ENCODE assay signal across 8 cellular contexts in genomic region chr1:47178665-47179022, GRCh38. TPM values are rescaled to one million over a fixed set of nuclear protein-coding genes. Genes with fewer than 3 reads are reported as not detected.
A peak's percentile ranks its signal among the peaks of the same experiment; 100 is the strongest.
DNase-seq lines count a peak whose midpoint lies in the region; ATAC-seq, FAIRE-seq and TF ChIP-seq lines count a peak whose summit lies in the region.

No MANE protein-coding gene starts in this region.

- H3K36me3 ChIP-seq in PC-3 (ENCODE audit: low read depth, low read length) (no peaks in the 10 kb centered on the region), endothelial cell of umbilical vein (ENCODE audit: control insufficient read depth in 2 of 2, extremely low read depth in 1 of 2, insufficient read depth in 2 of 2, low read length in 2 of 2) (no peaks in the 10 kb centered on the region), prostate gland (no peaks in the 10 kb centered on the region)

- POLR2A ChIA-PET in PC-3 (lab: Charles Lee; ENCODE audit: unreplicated experiment): interaction anchor here (0.6 kb wide), 1 partner anchor 534 kb away, joined by 3 read pairs; no protein-coding TSS in a partner anchor
- POLR2A ChIA-PET in endothelial cell of umbilical vein (lab: Charles Lee): interaction anchor here (0.8 to 1.6 kb wide), 3 partner anchors 136 to 155 kb away, joined by 3 to 7 read pairs (median 4); partner anchors contain the start of genes CMPK1 and STIL

- peak overlapping the region; percentile 5; the same call in 1 of the 2 replicates for H3K9ac ChIP-seq in PC-3 (ENCODE audit: low read length)
- no peak overlapping the region for H3K9ac ChIP-seq in endothelial cell of umbilical vein (replicated peaks; ENCODE audit: extremely low read depth, insufficient read depth, low read length)

- H4K20me1 ChIP-seq in PC-3 (ENCODE audit: low read length): no peaks in the 10 kb centered on the region
- no peaks in the 10 kb centered on the region for H4K20me1 ChIP-seq in endothelial cell of umbilical vein (replicated peaks; ENCODE audit: control insufficient read depth, extremely low read depth, insufficient read depth, low read length)

- WGBS in prostate gland: 66% methylated on average over 8 of the region's 8 CpGs

- dilution Hi-C loops in endothelial cell of umbilical vein (cut with MboI; ENCODE audit: extremely low pct_ligation_motif_present, low sequenced_read_pairs): no loop called here

- no peaks in the 10 kb centered on the region for H3K9me1 ChIP-seq in endothelial cell of umbilical vein (replicated peaks; ENCODE audit: control insufficient read depth, extremely low read depth, insufficient read depth, low read length)

- H3K9me3 ChIP-seq in PC-3 (ENCODE audit: low read length) (no peaks in the 10 kb centered on the region), endothelial cell of umbilical vein (replicated peaks; ENCODE audit: control insufficient read depth, insufficient read depth, low read length) (no peaks in the 10 kb centered on the region), prostate gland (no peaks in the 10 kb centered on the region)

- no peak for TF ChIP-seq CTCF in GM12875 (IDR thresholded peaks at IDR 0.05; ENCODE audit: borderline replicate concordance, insufficient read depth, low read depth, low read length)
- TF ChIP-seq CTCF in PC-3 (conservative IDR thresholded peaks at IDR 0.05; ENCODE audit: low read depth, low read length): no peak
- TF ChIP-seq CTCF in endothelial cell of umbilical vein (IDR thresholded peaks at IDR 0.05; ENCODE audit: extremely low read depth in 1 of 2, insufficient read depth in 1 of 2, low read depth in 1 of 2, low read length in 2 of 2): no peak
- TF ChIP-seq CTCF in osteocyte (IDR thresholded peaks at IDR 0.05): no peak
- TF ChIP-seq CTCF in prostate gland (IDR thresholded peaks at IDR 0.05): no peak

- no peaks in the 10 kb centered on the region for H3K79me2 ChIP-seq in PC-3 (ENCODE audit: low read length)
- H3K79me2 ChIP-seq in endothelial cell of umbilical vein (ENCODE audit: control insufficient read depth, insufficient read depth, low read length): no peaks in the 10 kb centered on the region

- H2AFZ ChIP-seq in PC-3 (ENCODE audit: low read length): peak overlapping the region; percentile 98
- H2AFZ ChIP-seq in endothelial cell of umbilical vein (ENCODE audit: low read depth, low read length): peak overlapping the region; percentile 12

- H3K27me3 ChIP-seq in PC-3 (ENCODE audit: low read length) (no peaks in the 10 kb centered on the region), endothelial cell of umbilical vein (ENCODE audit: control insufficient read depth in 2 of 2, insufficient read depth in 2 of 2, low read length in 2 of 2) (no peaks in the 10 kb centered on the region), prostate gland (replicated peaks; ENCODE audit: insufficient read depth) (no peaks in the 10 kb centered on the region)

- intact Hi-C loops in PC-3 (cut with micrococcal nuclease) (loop anchor here (1.0 to 10.0 kb wide), 7 partner anchors 71 to 546 kb away; partner anchors contain the start of gene STIL), endothelial cell of umbilical vein (cut with micrococcal nuclease) (loop anchor here (1.0 to 5.0 kb wide), 9 partner anchors 12 to 532 kb away; partner anchors contain the start of genes PDZK1IP1 and STIL), prostate gland (cut with DNase I) (no loop called here)

- peaks cover 14% of the 10 kb centered on the region for H3K4me1 Mint-ChIP-seq in osteocyte (ENCODE audit: unreplicated experiment)

- ATAC-seq in PC-3 (no peak), GM21619 (IDR thresholded peaks at IDR 0.05; ENCODE audit: unreplicated experiment) (no peak)

- no peaks in the 10 kb centered on the region for H3K9me3 Mint-ChIP-seq in osteocyte (ENCODE audit: unreplicated experiment)

- no peaks in the 10 kb centered on the region for H3K9me2 ChIP-seq in PC-3 (replicated peaks; ENCODE audit: low read length)

- no peak for TF ChIP-seq POLR2A in endothelial cell of umbilical vein (IDR thresholded peaks at IDR 0.05; ENCODE audit: low read depth, low read length)
- TF ChIP-seq POLR2A in prostate gland (IDR thresholded peaks at IDR 0.05): no peak
- no peak for TF ChIP-seq POLR2A in GM12892 (IDR thresholded peaks at IDR 0.05; ENCODE audit: low read depth, low read length)

- no peaks in the 10 kb centered on the region for H3K36me3 Mint-ChIP-seq in osteocyte (ENCODE audit: unreplicated experiment)

- peak overlapping the region; percentile 76 for H3K4me3 Mint-ChIP-seq in osteocyte (ENCODE audit: unreplicated experiment)

- DNase-seq in PC-3: no peak
- no peak for DNase-seq in endothelial cell of umbilical vein (ENCODE audit: low read depth, low spot score)
- DNase-seq in osteocyte (ENCODE audit: extremely low spot score, unreplicated experiment): peak; percentile 68
- no peak for DNase-seq in prostate gland (ENCODE audit: low spot score)
- DNase-seq in GM12892 (ENCODE audit: insufficient read length): no peak
- no peak for DNase-seq in NCI-H2029 (lab: John Stamatoyannopoulos, UW)

- peak overlapping the region; percentile 81 for H3K27ac Mint-ChIP-seq in osteocyte (ENCODE audit: unreplicated experiment)

- FAIRE-seq in endothelial cell of umbilical vein (lab: Jason Lieb, UNC) (no peak), GM12892 (lab: Jason Lieb, UNC) (no peak)

- peaks cover 5% of the 10 kb centered on the region for H3K27me3 Mint-ChIP-seq in osteocyte (ENCODE audit: unreplicated experiment)

- CTCF ChIA-PET in PC-3 (lab: Charles Lee): interaction anchor here (0.5 to 1.9 kb wide), 11 partner anchors 11 to 1025 kb away, joined by 3 to 19 read pairs (median 4); partner anchors contain the start of genes FOXD2 and PDZK1IP1
- CTCF ChIA-PET in endothelial cell of umbilical vein (lab: Charles Lee): interaction anchor here (0.6 to 8.1 kb wide), 71 partner anchors 10 to 819 kb away, joined by 3 to 223 read pairs (median 5); partner anchors contain the start of genes CMPK1, CYP4X1, EFCAB14 and FOXD2

- H3K4me1 ChIP-seq in PC-3 (ENCODE audit: insufficient read depth, low read length): peaks cover 11% of the 10 kb centered on the region
- H3K4me1 ChIP-seq in endothelial cell of umbilical vein (ENCODE audit: control insufficient read depth, extremely low read depth, insufficient read depth, low read length): peaks cover 19% of the 10 kb centered on the region
- H3K4me1 ChIP-seq in prostate gland (replicated peaks): no peaks in the 10 kb centered on the region

- peak overlapping the region; percentile 100 for H3K4me2 ChIP-seq in PC-3 (ENCODE audit: low read length)
- H3K4me2 ChIP-seq in endothelial cell of umbilical vein (ENCODE audit: insufficient read depth, low read length): no peak overlapping the region

- BruUV-seq in PC-3 (replicated peaks; lab: Mats Ljungman, UMichigan): TSS peak; percentile 31
- BruUV-seq in endothelial cell of umbilical vein (replicated peaks; lab: Mats Ljungman, UMichigan): no TSS peak

- H3F3A ChIP-seq in PC-3 (ENCODE audit: low read length, unreplicated experiment): no peaks in the 10 kb centered on the region

- H3K4me3 ChIP-seq in GM12875 (ENCODE audit: low read depth, low read length): peak overlapping the region; percentile 38
- peak overlapping the region; percentile 78; the same call in 1 of the 2 replicates for H3K4me3 ChIP-seq in PC-3 (ENCODE audit: low read length)
- H3K4me3 ChIP-seq in endothelial cell of umbilical vein (replicated peaks in 1 of 3; ENCODE audit: insufficient read depth in 1 of 3, low read depth in 1 of 3, low read length in 3 of 3): no peak overlapping the region
- H3K4me3 ChIP-seq in prostate gland: no peak overlapping the region

- H3K27ac ChIP-seq in PC-3 (ENCODE audit: low read length): no peak overlapping the region
- no peak overlapping the region for H3K27ac ChIP-seq in endothelial cell of umbilical vein (ENCODE audit: insufficient read depth, low read depth, low read length)
- H3K27ac ChIP-seq in prostate gland: no peak overlapping the region

TF ChIP-seq in endothelial cell of umbilical vein, 7 proteins besides CTCF, POLR2A, EP300 and RAD21 (continues in another document):
- no peak for TF ChIP-seq MYC (IDR thresholded peaks at IDR 0.05; ENCODE audit: low read depth, low read length)

RNA-seq across cellular contexts. Expression of gene PDZK1IP1, which starts 11.2 kb away (rescaled TPM):
- not detected in 2 replicates for total RNA-seq in PC-3 (2014; rRNA removed)
- not detected in 2 replicates for total RNA-seq in endothelial cell of umbilical vein
- 0.52 and 0.60 TPM in 2 replicates for polyA plus RNA-seq in endothelial cell of umbilical vein
- polyA plus RNA-seq in endothelial cell of umbilical vein (2011; cell fraction: cytosol; rRNA removed): 0.44 and 0.52 TPM in 2 replicates
- polyA plus RNA-seq in endothelial cell of umbilical vein (2011; cell fraction: nucleus; rRNA removed): 0.32 TPM in 1 of 2 replicates, not detected in the other
- polyA plus RNA-seq in endothelial cell of umbilical vein (2012): not detected in 2 replicates
- polyA minus RNA-seq in endothelial cell of umbilical vein: 0.42 TPM in 1 of 2 replicates, not detected in the other
- not detected for polyA minus RNA-seq in endothelial cell of umbilical vein (2011; cell fraction: cytosol; rRNA and poly(A)+ RNA removed)
- 0.87 TPM in 1 of 2 replicates, not detected in the other for polyA minus RNA-seq in endothelial cell of umbilical vein (2011; cell fraction: nucleus; rRNA and poly(A)+ RNA removed)
- total RNA-seq in osteocyte: not detected in 2 replicates
- 10 to 100 TPM in 1 of 2 donors, 1 to 10 TPM in 1; 5.9 to 36.1 TPM for total RNA-seq in prostate gland
- not detected for polyA plus RNA-seq in GM12892 (2012; ENCODE audit: missing spikeins)

RNA-seq across cellular contexts. Expression of gene CYP4A22, which starts 41.4 kb away (rescaled TPM):
- not detected in 2 replicates for total RNA-seq in PC-3 (2014; rRNA removed)
- not detected in 2 replicates for total RNA-seq in endothelial cell of umbilical vein
- not detected in 2 replicates for polyA plus RNA-seq in endothelial cell of umbilical vein
- polyA plus RNA-seq in endothelial cell of umbilical vein (2011; cell fraction: cytosol; rRNA removed): not detected in 2 replicates
- polyA plus RNA-seq in endothelial cell of umbilical vein (2011; cell fraction: nucleus; rRNA removed): not detected in 2 replicates
- polyA plus RNA-seq in endothelial cell of umbilical vein (2012): not detected in 2 replicates
- polyA minus RNA-seq in endothelial cell of umbilical vein: not detected in 2 replicates
- polyA minus RNA-seq in endothelial cell of umbilical vein (2011; cell fraction: cytosol; rRNA and poly(A)+ RNA removed): not detected
- not detected in 2 replicates for polyA minus RNA-seq in endothelial cell of umbilical vein (2011; cell fraction: nucleus; rRNA and poly(A)+ RNA removed)
- not detected in 2 replicates for total RNA-seq in osteocyte
- not detected for total RNA-seq in prostate gland
- polyA plus RNA-seq in GM12892 (2012; ENCODE audit: missing spikeins): not detected

RNA-seq across cellular contexts. Expression of gene TAL1, which starts 53.4 kb away (rescaled TPM):
- total RNA-seq in PC-3 (2014; rRNA removed) (not detected in 2 replicates), endothelial cell of umbilical vein (50.2 and 52.4 TPM in 2 replicates), osteocyte (not detected in 2 replicates), prostate gland (1 to 10 TPM; 1.0 to 1.8 TPM)
- polyA plus RNA-seq in endothelial cell of umbilical vein: 30.8 and 36.7 TPM in 2 replicates
- polyA plus RNA-seq in endothelial cell of umbilical vein (2011; cell fraction: cytosol; rRNA removed): 24.1 and 26.3 TPM in 2 replicates
- 82.5 and 84.2 TPM in 2 replicates for polyA plus RNA-seq in endothelial cell of umbilical vein (2011; cell fraction: nucleus; rRNA removed)
- polyA plus RNA-seq in endothelial cell of umbilical vein (2012): 23.0 and 23.4 TPM in 2 replicates
- polyA minus RNA-seq in endothelial cell of umbilical vein: 60.3 and 68.1 TPM in 2 replicates
- polyA minus RNA-seq in endothelial cell of umbilical vein (2011; cell fraction: cytosol; rRNA and poly(A)+ RNA removed): not detected
- 28.8 and 35.0 TPM in 2 replicates for polyA minus RNA-seq in endothelial cell of umbilical vein (2011; cell fraction: nucleus; rRNA and poly(A)+ RNA removed)
- polyA plus RNA-seq in GM12892 (2012; ENCODE audit: missing spikeins): not detected

Comparison
In these comparisons a context has a peak if more than half of its experiments do, and no peak if none do; other contexts are left out.
1. H3K4me3 ChIP-seq: peak in GM12875 (single experiment) and PC-3 (single experiment); none in endothelial cell of umbilical vein (0 of 3) and prostate gland (0 of 2).
2. RNA of gene TAL1, which starts 53.4 kb away (total RNA-seq): 50.2 to 52.4 TPM in endothelial cell of umbilical vein; 1.0 to 1.8 TPM in prostate gland, not detected in PC-3 and not detected in osteocyte; every median in the first group is over 10 times any median in the second.